In genomic region chr6:11608600-11609323, GRCh38 we compare ENCODE assay signal across 2 cellular contexts.
A peak's percentile ranks its signal among the peaks of the same experiment; 100 is the strongest.
TF ChIP-seq lines count a peak whose summit lies in the region.

No MANE protein-coding gene starts in this region.

TF ChIP-seq in HepG2, 621 proteins besides CTCF, POLR2A, EP300 and RAD21:
- TF ChIP-seq MAFF (IDR thresholded peaks at IDR 0.05; ENCODE audit: low read depth, low read length) = peak; percentile 50; the same call in 1 of the 2 replicates
- no peak for TF ChIP-seq ZNF264 (CRISPR knock-in tag; IDR thresholded peaks at IDR 0.05)
- TF ChIP-seq ZNF841 (CRISPR knock-in tag; IDR thresholded peaks at IDR 0.05; ENCODE audit: borderline replicate concordance) = no peak
- peak; percentile 69 to 71 for TF ChIP-seq MAFK (conservative IDR thresholded peaks at IDR 0.05 in 1 of 2, IDR thresholded peaks at IDR 0.05 in 1 of 2; ENCODE audit: low read length in 2 of 2)

TF ChIP-seq in endothelial cell of umbilical vein, 7 proteins besides CTCF, POLR2A, EP300 and RAD21:
- no peak for TF ChIP-seq MYC (IDR thresholded peaks at IDR 0.05; ENCODE audit: low read depth, low read length)
- no peak for TF ChIP-seq MAX (IDR thresholded peaks at IDR 0.05; ENCODE audit: insufficient read depth, insufficient read length)
- no peak for TF ChIP-seq FOS (IDR thresholded peaks at IDR 0.05; ENCODE audit: borderline replicate concordance, insufficient read depth, low read length)
- TF ChIP-seq GATA2 (IDR thresholded peaks at IDR 0.05; ENCODE audit: insufficient read depth, insufficient read length, low read depth, low read length) = no peak
- TF ChIP-seq JUN (IDR thresholded peaks at IDR 0.05; ENCODE audit: borderline replicate concordance, insufficient read depth, insufficient read length, low read depth) = no peak
- no peak for TF ChIP-seq POLR2AphosphoS5 (IDR thresholded peaks at IDR 0.05; ENCODE audit: insufficient read depth, low read depth, low read length)
- no peak for TF ChIP-seq EZH2 (IDR thresholded peaks at IDR 0.05; ENCODE audit: borderline replicate concordance, low read depth, low read length, severe bottlenecking)
TF ChIP-seq in endothelial cell of umbilical vein: peak in this region for 0.
